ENCODE assay signal across 1 cellular context in the genomic region with DNA sequence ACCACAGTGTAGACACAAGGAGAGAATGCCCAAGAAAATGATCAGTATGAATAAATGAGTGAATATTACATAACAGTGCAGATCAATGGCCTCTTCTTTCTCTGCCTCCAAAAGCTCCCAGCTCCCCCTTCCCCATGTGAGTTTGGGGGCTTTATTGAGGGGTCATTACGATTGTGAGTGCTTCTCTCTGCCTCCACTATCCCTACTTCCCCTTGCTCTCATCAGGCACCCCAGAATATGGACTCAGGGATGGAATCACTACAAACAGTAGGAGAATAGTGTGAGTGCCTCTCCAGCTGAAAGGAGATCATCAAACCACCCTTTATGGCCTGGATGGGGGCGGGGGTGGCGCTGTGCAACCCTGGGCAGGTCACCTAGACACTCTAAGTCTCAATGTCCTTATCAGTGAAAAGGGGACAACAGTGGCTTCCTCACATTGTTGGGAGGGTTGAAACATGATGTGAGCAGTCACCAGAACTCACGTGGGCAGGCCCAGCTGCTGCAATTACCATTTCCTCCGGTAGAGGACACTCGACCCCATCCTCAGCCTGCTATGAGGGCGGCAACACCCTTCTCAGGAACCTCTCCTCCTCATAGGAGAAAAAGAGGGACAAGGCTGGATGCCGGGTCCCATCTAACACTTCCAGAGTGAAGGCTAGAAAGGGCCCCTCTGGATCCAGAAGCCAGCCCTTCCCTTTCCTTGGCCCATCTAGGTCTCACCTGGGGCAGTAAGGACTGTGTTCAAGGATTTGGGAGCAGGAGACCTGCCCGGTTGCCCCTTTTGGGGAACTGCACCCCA.
TF ChIP-seq lines count a peak whose summit lies in the region.

No MANE protein-coding gene starts in this region.

TF ChIP-seq in K562, 482 proteins besides CTCF, POLR2A, EP300 and RAD21 (continued from another document):
- TF ChIP-seq, protein P1, sequence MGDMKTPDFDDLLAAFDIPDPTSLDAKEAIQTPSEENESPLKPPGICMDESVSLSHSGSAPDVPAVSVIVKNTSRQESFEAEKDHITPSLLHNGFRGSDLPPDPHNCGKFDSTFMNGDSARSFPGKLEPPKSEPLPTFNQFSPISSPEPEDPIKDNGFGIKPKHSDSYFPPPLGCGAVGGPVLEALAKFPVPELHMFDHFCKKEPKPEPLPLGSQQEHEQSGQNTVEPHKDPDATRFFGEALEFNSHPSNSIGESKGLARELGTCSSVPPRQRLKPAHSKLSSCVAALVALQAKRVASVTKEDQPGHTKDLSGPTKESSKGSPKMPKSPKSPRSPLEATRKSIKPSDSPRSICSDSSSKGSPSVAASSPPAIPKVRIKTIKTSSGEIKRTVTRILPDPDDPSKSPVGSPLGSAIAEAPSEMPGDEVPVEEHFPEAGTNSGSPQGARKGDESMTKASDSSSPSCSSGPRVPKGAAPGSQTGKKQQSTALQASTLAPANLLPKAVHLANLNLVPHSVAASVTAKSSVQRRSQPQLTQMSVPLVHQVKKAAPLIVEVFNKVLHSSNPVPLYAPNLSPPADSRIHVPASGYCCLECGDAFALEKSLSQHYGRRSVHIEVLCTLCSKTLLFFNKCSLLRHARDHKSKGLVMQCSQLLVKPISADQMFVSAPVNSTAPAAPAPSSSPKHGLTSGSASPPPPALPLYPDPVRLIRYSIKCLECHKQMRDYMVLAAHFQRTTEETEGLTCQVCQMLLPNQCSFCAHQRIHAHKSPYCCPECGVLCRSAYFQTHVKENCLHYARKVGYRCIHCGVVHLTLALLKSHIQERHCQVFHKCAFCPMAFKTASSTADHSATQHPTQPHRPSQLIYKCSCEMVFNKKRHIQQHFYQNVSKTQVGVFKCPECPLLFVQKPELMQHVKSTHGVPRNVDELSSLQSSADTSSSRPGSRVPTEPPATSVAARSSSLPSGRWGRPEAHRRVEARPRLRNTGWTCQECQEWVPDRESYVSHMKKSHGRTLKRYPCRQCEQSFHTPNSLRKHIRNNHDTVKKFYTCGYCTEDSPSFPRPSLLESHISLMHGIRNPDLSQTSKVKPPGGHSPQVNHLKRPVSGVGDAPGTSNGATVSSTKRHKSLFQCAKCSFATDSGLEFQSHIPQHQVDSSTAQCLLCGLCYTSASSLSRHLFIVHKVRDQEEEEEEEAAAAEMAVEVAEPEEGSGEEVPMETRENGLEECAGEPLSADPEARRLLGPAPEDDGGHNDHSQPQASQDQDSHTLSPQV (IDR thresholded peaks at IDR 0.05) = no peak
- TF ChIP-seq, protein P2, sequence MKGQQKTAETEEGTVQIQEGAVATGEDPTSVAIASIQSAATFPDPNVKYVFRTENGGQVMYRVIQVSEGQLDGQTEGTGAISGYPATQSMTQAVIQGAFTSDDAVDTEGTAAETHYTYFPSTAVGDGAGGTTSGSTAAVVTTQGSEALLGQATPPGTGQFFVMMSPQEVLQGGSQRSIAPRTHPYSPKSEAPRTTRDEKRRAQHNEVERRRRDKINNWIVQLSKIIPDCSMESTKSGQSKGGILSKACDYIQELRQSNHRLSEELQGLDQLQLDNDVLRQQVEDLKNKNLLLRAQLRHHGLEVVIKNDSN (CRISPR knock-in tag; IDR thresholded peaks at IDR 0.05) = peak; percentile 87
- TF ChIP-seq DMBX1 (CRISPR knock-in tag; IDR thresholded peaks at IDR 0.05; ENCODE audit: borderline replicate concordance) = no peak
- no peak for TF ChIP-seq IFI16 (CRISPR knock-in tag; IDR thresholded peaks at IDR 0.05)
- TF ChIP-seq FOSL1 (tag; conservative IDR thresholded peaks at IDR 0.05) = 0 out of 2 replicates have a peak, but pooled peaks have one; percentile 18
- no peak for TF ChIP-seq ZNF174 (CRISPR knock-in tag; IDR thresholded peaks at IDR 0.05)
- TF ChIP-seq HNRNPL (IDR thresholded peaks at IDR 0.05; ENCODE audit: low read depth, low read length) = no peak
- TF ChIP-seq SIN3A (IDR thresholded peaks at IDR 0.05; ENCODE audit: borderline replicate concordance in 2 of 2, control insufficient read depth in 1 of 2, low read depth in 2 of 2, low read length in 2 of 2) = 0 out of 4 replicates have a peak, but pooled peaks of 1 of the 2 experiments have one; percentile 45
- TF ChIP-seq, protein P3, sequence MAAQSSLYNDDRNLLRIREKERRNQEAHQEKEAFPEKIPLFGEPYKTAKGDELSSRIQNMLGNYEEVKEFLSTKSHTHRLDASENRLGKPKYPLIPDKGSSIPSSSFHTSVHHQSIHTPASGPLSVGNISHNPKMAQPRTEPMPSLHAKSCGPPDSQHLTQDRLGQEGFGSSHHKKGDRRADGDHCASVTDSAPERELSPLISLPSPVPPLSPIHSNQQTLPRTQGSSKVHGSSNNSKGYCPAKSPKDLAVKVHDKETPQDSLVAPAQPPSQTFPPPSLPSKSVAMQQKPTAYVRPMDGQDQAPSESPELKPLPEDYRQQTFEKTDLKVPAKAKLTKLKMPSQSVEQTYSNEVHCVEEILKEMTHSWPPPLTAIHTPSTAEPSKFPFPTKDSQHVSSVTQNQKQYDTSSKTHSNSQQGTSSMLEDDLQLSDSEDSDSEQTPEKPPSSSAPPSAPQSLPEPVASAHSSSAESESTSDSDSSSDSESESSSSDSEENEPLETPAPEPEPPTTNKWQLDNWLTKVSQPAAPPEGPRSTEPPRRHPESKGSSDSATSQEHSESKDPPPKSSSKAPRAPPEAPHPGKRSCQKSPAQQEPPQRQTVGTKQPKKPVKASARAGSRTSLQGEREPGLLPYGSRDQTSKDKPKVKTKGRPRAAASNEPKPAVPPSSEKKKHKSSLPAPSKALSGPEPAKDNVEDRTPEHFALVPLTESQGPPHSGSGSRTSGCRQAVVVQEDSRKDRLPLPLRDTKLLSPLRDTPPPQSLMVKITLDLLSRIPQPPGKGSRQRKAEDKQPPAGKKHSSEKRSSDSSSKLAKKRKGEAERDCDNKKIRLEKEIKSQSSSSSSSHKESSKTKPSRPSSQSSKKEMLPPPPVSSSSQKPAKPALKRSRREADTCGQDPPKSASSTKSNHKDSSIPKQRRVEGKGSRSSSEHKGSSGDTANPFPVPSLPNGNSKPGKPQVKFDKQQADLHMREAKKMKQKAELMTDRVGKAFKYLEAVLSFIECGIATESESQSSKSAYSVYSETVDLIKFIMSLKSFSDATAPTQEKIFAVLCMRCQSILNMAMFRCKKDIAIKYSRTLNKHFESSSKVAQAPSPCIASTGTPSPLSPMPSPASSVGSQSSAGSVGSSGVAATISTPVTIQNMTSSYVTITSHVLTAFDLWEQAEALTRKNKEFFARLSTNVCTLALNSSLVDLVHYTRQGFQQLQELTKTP (IDR thresholded peaks at IDR 0.05; ENCODE audit: low read depth in 1 of 2, partially characterized antibody in 2 of 2) = no peak
- TF ChIP-seq ZNF253 (CRISPR knock-in tag; conservative IDR thresholded peaks at IDR 0.05) = no peak
- no peak for TF ChIP-seq CBX1 (IDR thresholded peaks at IDR 0.05; ENCODE audit: low read depth)
- TF ChIP-seq, protein P4, sequence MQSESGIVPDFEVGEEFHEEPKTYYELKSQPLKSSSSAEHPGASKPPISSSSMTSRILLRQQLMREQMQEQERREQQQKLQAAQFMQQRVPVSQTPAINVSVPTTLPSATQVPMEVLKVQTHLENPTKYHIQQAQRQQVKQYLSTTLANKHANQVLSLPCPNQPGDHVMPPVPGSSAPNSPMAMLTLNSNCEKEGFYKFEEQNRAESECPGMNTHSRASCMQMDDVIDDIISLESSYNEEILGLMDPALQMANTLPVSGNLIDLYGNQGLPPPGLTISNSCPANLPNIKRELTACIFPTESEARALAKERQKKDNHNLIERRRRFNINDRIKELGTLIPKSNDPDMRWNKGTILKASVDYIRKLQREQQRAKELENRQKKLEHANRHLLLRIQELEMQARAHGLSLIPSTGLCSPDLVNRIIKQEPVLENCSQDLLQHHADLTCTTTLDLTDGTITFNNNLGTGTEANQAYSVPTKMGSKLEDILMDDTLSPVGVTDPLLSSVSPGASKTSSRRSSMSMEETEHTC (IDR thresholded peaks at IDR 0.05) = peak; percentile 90; the same call in 1 of the 2 replicates
- no peak for TF ChIP-seq GABPB2 (CRISPR knock-in tag; conservative IDR thresholded peaks at IDR 0.05)
- TF ChIP-seq POLR2H (tag; IDR thresholded peaks at IDR 0.05; ENCODE audit: low read depth) = no peak
- peak; percentile 16; the same call in 1 of the 2 replicates for TF ChIP-seq ARID1B (IDR thresholded peaks at IDR 0.05)
- TF ChIP-seq DNMT1 (IDR thresholded peaks at IDR 0.05) = no peak
- TF ChIP-seq JUNB (CRISPR knock-in tag; conservative IDR thresholded peaks at IDR 0.05) = no peak
- peak; percentile 49 to 64; a peak in 3 of 4 replicates for TF ChIP-seq NRF1 (conservative IDR thresholded peaks at IDR 0.05 in 1 of 2, IDR thresholded peaks at IDR 0.05 in 1 of 2)
- peak; percentile 96 for TF ChIP-seq SOX6 (IDR thresholded peaks at IDR 0.05)
- TF ChIP-seq, protein P5, sequence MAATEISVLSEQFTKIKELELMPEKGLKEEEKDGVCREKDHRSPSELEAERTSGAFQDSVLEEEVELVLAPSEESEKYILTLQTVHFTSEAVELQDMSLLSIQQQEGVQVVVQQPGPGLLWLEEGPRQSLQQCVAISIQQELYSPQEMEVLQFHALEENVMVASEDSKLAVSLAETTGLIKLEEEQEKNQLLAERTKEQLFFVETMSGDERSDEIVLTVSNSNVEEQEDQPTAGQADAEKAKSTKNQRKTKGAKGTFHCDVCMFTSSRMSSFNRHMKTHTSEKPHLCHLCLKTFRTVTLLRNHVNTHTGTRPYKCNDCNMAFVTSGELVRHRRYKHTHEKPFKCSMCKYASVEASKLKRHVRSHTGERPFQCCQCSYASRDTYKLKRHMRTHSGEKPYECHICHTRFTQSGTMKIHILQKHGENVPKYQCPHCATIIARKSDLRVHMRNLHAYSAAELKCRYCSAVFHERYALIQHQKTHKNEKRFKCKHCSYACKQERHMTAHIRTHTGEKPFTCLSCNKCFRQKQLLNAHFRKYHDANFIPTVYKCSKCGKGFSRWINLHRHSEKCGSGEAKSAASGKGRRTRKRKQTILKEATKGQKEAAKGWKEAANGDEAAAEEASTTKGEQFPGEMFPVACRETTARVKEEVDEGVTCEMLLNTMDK (IDR thresholded peaks at IDR 0.05; ENCODE audit: borderline replicate concordance, insufficient read depth, low read depth, low read length, poor library complexity, severe bottlenecking) = no peak
- no peak for TF ChIP-seq MYNN (IDR thresholded peaks at IDR 0.05)
- no peak for TF ChIP-seq MYNN (CRISPR knock-in tag; IDR thresholded peaks at IDR 0.05)
- TF ChIP-seq ZNF695 (CRISPR knock-in tag; IDR thresholded peaks at IDR 0.05) = no peak
- TF ChIP-seq TGIF2 (CRISPR knock-in tag; IDR thresholded peaks at IDR 0.05) = no peak
- no peak for TF ChIP-seq PCBP2 (IDR thresholded peaks at IDR 0.05; ENCODE audit: low read depth, low read length, poor library complexity, severe bottlenecking)
- TF ChIP-seq JUND (IDR thresholded peaks at IDR 0.05; ENCODE audit: borderline replicate concordance, low read depth, low read length) = peak; percentile 73; the same call in 1 of the 2 replicates
- peak; percentile 81; the same call in 2 of the 3 replicates for TF ChIP-seq JUND (tag; IDR thresholded peaks at IDR 0.05; ENCODE audit: borderline replicate concordance, low read depth, low read length)
- no peak for TF ChIP-seq PHF8 (IDR thresholded peaks at IDR 0.05; ENCODE audit: borderline replicate concordance, low read length)
- TF ChIP-seq MAZ (CRISPR knock-in tag; conservative IDR thresholded peaks at IDR 0.05 in 1 of 2, IDR thresholded peaks at IDR 0.05 in 1 of 2) = peak; percentile 38 to 83; a peak in 2 of 4 replicates
- peak in 1 of 2 experiments; percentile 32; a peak in 1 of 4 replicates for TF ChIP-seq ARNT (IDR thresholded peaks at IDR 0.05)
- TF ChIP-seq, protein P6, sequence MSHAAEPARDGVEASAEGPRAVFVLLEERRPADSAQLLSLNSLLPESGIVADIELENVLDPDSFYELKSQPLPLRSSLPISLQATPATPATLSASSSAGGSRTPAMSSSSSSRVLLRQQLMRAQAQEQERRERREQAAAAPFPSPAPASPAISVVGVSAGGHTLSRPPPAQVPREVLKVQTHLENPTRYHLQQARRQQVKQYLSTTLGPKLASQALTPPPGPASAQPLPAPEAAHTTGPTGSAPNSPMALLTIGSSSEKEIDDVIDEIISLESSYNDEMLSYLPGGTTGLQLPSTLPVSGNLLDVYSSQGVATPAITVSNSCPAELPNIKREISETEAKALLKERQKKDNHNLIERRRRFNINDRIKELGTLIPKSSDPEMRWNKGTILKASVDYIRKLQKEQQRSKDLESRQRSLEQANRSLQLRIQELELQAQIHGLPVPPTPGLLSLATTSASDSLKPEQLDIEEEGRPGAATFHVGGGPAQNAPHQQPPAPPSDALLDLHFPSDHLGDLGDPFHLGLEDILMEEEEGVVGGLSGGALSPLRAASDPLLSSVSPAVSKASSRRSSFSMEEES (CRISPR knock-in tag; IDR thresholded peaks at IDR 0.05) = no peak
